Comparison of ENCODE assay signal across 17 cellular contexts in the genomic region with DNA sequence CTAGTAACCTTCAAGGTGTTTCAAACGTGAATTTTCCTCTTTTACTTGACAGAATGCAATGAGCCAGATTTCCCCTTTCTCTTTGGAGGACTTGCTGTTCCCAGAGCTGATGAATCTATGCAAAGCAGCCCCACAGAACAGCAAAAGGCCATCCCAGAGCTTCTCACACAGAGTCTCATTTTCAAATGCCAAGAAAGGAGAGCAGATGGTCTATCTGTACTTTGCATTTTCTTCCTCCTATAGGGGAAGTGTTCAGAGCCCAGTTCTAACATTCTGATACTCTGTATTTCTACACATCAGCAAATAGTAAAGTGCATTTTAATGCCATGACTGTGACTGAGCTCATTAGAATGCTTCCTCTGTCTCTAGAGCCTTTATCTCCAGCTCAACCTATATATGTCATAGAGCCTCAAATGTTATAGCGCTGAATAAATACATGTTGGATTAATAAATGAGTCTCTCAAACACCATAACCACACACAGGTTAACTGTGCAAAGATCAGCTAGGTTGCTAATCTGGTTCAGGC.
DNase-seq lines count a peak whose midpoint lies in the region; ATAC-seq and TF ChIP-seq lines count a peak whose summit lies in the region.
"Had no signal": no experiment of that assay in that cellular context is flagged by ENCODE, and none has a peak within 500 bp of the region (broad histone marks: within the 10 kb centered on the region; RNA-seq: fewer than 3 reads in every experiment).

No MANE protein-coding gene starts in this region.

- H3K9ac ChIP-seq in mesenchymal stem cell (ENCODE audit: low read length), result no peak overlapping the region
- H3K9ac ChIP-seq: BLaER1 treated with 17β-estradiol and CSF1 and Interleukin-3, amounts not matched to agents 10 nM and 100 nM; GM23248 had no signal

- no peak overlapping the region for H2BK5ac ChIP-seq in mesenchymal stem cell (ENCODE audit: low read depth, low read length, poor library complexity, severe bottlenecking)

- no peaks in the 10 kb centered on the region for H3K9me3 ChIP-seq in RWPE2 (ENCODE audit: severe bottlenecking)
- H3K9me3 ChIP-seq in mesenchymal stem cell (ENCODE audit: control insufficient read depth, low read length), result no peaks in the 10 kb centered on the region
- H3K9me3 ChIP-seq in ascending aorta, result no peaks in the 10 kb centered on the region

- no peak overlapping the region for H2BK12ac ChIP-seq in mesenchymal stem cell (ENCODE audit: low read length in 2 of 2)

- H4K20me1 ChIP-seq in GM23338 (replicated peaks; ENCODE audit: insufficient read depth), result no peaks in the 10 kb centered on the region
- H4K20me1 ChIP-seq: BLaER1 treated with 17β-estradiol and CSF1 and Interleukin-3, amounts not matched to agents 10 nM and 100 nM had no signal

- DNase-seq in GM23338 (ENCODE audit: low spot score), result no peak
- DNase-seq in RWPE2 (ENCODE audit: low spot score), result no peak
- peak; percentile 12 for DNase-seq in mesenchymal stem cell
- DNase-seq in pons (ENCODE audit: low spot score), result peak; percentile 42
- no peak for DNase-seq in cerebellar cortex (ENCODE audit: low spot score)
- no peak for DNase-seq in ascending aorta (ENCODE audit: low spot score in 2 of 2)
- DNase-seq in activated naive CD4-positive, alpha-beta T cell treated with anti-CD3 and anti-CD28 coated beads, Interleukin-2, amount 50 U/mL, for 72 hours (ENCODE audit: low spot score in 2 of 2), result no peak
- DNase-seq: CD8-positive, alpha-beta T cell; DMS79 treated with DMSO at 0.1 percent for 48 hours; GM23248; HCEC 1CT; NCI-H1092 treated with DMSO at 0.1 percent for 48 hours; NCI-H2081 treated with DMSO at 0.1 percent for 48 hours; NCI-H774; PC-9 had no signal

- H3K4me2 ChIP-seq in GM23338 (no peak overlapping the region), mesenchymal stem cell (ENCODE audit: low read length, poor library complexity, severe bottlenecking) (no peak overlapping the region)
- H3K4me2 ChIP-seq: BLaER1 treated with 17β-estradiol and CSF1 and Interleukin-3, amounts not matched to agents 10 nM and 100 nM; PC-9 had no signal

- H3K36me3 ChIP-seq in GM23338 (ENCODE audit: insufficient read depth), result no peaks in the 10 kb centered on the region
- H3K36me3 ChIP-seq in RWPE2 (ENCODE audit: low read depth), result no peaks in the 10 kb centered on the region
- H3K36me3 ChIP-seq in mesenchymal stem cell (ENCODE audit: control insufficient read depth in 1 of 2, insufficient read depth in 2 of 2, low read depth in 1 of 2, low read length in 2 of 2), result no peaks in the 10 kb centered on the region
- no peaks in the 10 kb centered on the region for H3K36me3 ChIP-seq in ascending aorta
- H3K36me3 ChIP-seq: BLaER1 treated with 17β-estradiol and CSF1 and Interleukin-3, amounts not matched to agents 10 nM and 100 nM had no signal

- H2AFZ ChIP-seq in GM23338 (peak overlapping the region; percentile 53; the same call in 1 of the 2 replicates), mesenchymal stem cell (ENCODE audit: low read depth, low read length) (no peak overlapping the region)
- H2AFZ ChIP-seq: GM23248, PC-9 had no signal

- no peak overlapping the region for H3K4me3 ChIP-seq in GM23338
- no peak overlapping the region for H3K4me3 ChIP-seq in RWPE2 (ENCODE audit: severe bottlenecking)
- H3K4me3 ChIP-seq in mesenchymal stem cell (ENCODE audit: insufficient read depth in 1 of 2, low read depth in 1 of 2, low read length in 2 of 2), result no peak overlapping the region
- no peak overlapping the region for H3K4me3 ChIP-seq in ascending aorta
- H3K4me3 ChIP-seq: BLaER1 treated with 17β-estradiol and CSF1 and Interleukin-3, amounts not matched to agents 10 nM and 100 nM; GM23248; PC-9 had no signal

- no peak overlapping the region for H3K14ac ChIP-seq in mesenchymal stem cell (ENCODE audit: low read length in 2 of 2)

- H3K4me1 ChIP-seq in GM23338 (ENCODE audit: insufficient read depth) (no peaks in the 10 kb centered on the region), RWPE2 (ENCODE audit: insufficient read depth, poor library complexity, severe bottlenecking) (no peaks in the 10 kb centered on the region), mesenchymal stem cell (ENCODE audit: control insufficient read depth, insufficient read depth, low read depth, low read length) (no peaks in the 10 kb centered on the region), ascending aorta (no peaks in the 10 kb centered on the region)

- TF ChIP-seq CTCF in GM23338 (conservative IDR thresholded peaks at IDR 0.05; ENCODE audit: low read depth in 2 of 2), result no peak
- TF ChIP-seq CTCF in RWPE2 (IDR thresholded peaks at IDR 0.05; ENCODE audit: poor library complexity, severe bottlenecking), result no peak
- no peak for TF ChIP-seq CTCF in ascending aorta (IDR thresholded peaks at IDR 0.05)

- peaks cover 3% of the 10 kb centered on the region; the same call in 1 of the 2 replicates for H3K9me2 ChIP-seq in GM23338 (ENCODE audit: insufficient read depth)

- H3K27ac ChIP-seq in GM23338 (ENCODE audit: low read depth) (no peak overlapping the region), RWPE2 (ENCODE audit: poor library complexity, severe bottlenecking) (no peak overlapping the region), mesenchymal stem cell (ENCODE audit: low read length, poor library complexity, severe bottlenecking) (no peak overlapping the region), ascending aorta (no peak overlapping the region)
- H3K27ac ChIP-seq: BLaER1 treated with 17β-estradiol and CSF1 and Interleukin-3, amounts not matched to agents 10 nM and 100 nM; GM23248; PC-9; RWPE1 had no signal

- no peak overlapping the region for H2BK120ac ChIP-seq in mesenchymal stem cell (ENCODE audit: low read depth, low read length)

- no peaks in the 10 kb centered on the region for H3K79me2 ChIP-seq in GM23338 (replicated peaks; ENCODE audit: insufficient read depth)

- H3K27me3 ChIP-seq in GM23338 (ENCODE audit: insufficient read depth) (no peaks in the 10 kb centered on the region), RWPE2 (ENCODE audit: insufficient read depth, poor library complexity, severe bottlenecking) (no peaks in the 10 kb centered on the region), mesenchymal stem cell (ENCODE audit: control insufficient read depth in 1 of 2, insufficient read depth in 1 of 2, low read length in 2 of 2) (peaks cover 0 to 5% of the 10 kb centered on the region in 2 experiments), ascending aorta (no peaks in the 10 kb centered on the region)
- H3K27me3 ChIP-seq: BLaER1 treated with 17β-estradiol and CSF1 and Interleukin-3, amounts not matched to agents 10 nM and 100 nM had no signal

- peaks cover 5% of the 10 kb centered on the region; the same call in 2 of the 3 replicates for H3K4me1 Mint-ChIP-seq in GM23338

- no peak for ATAC-seq in GM23338
- ATAC-seq in RWPE2 (ENCODE audit: low read depth), result 0 out of 3 replicates have a peak, but pooled peaks have one; percentile 25
- ATAC-seq in activated naive CD4-positive, alpha-beta T cell treated with anti-CD3 and anti-CD28 coated beads, Interleukin-2, amount 50 U/mL, for 72 hours, result no peak
- ATAC-seq: CD8-positive, alpha-beta T cell had no signal

- no peaks in the 10 kb centered on the region for H3K27me3 Mint-ChIP-seq in GM23338 (ENCODE audit: insufficient read depth, low read depth, poor library complexity)

- H2AK5ac ChIP-seq in mesenchymal stem cell (ENCODE audit: low read length, severe bottlenecking), result no peak overlapping the region

- H2BK15ac ChIP-seq in mesenchymal stem cell (ENCODE audit: low read depth, poor library complexity, severe bottlenecking), result no peak overlapping the region

- no peaks in the 10 kb centered on the region for H3K79me1 ChIP-seq in mesenchymal stem cell (replicated peaks; ENCODE audit: low read length, poor library complexity, severe bottlenecking)

- 32% methylated on average over 1 of the region's 2 CpGs for WGBS in mesenchymal stem cell

- no peak overlapping the region; the same call in 1 of the 2 replicates for H3K27ac Mint-ChIP-seq in GM23338
- no peak overlapping the region for H3K27ac Mint-ChIP-seq in activated naive CD4-positive, alpha-beta T cell treated with anti-CD3 and anti-CD28 coated beads, Interleukin-2, amount 50 U/mL, for 72 hours
- H3K27ac Mint-ChIP-seq: CD8-positive, alpha-beta T cell had no signal

- intact Hi-C loops in ascending aorta (cut with DNase I), result no loop called here

- H3K4ac ChIP-seq in mesenchymal stem cell (ENCODE audit: low read depth in 1 of 2, low read length in 2 of 2), result no peak overlapping the region

- no peak overlapping the region for H3K18ac ChIP-seq in mesenchymal stem cell (ENCODE audit: low read depth in 1 of 2, low read length in 2 of 2)

- no peak overlapping the region for H3K23ac ChIP-seq in mesenchymal stem cell (ENCODE audit: low read length in 2 of 2)

- no peaks in the 10 kb centered on the region for H3F3A ChIP-seq in GM23338 (replicated peaks; ENCODE audit: low read depth)

- no peak overlapping the region for H4K8ac ChIP-seq in mesenchymal stem cell (ENCODE audit: low read length)

- H3K36me3 Mint-ChIP-seq in GM23338 (ENCODE audit: low read depth), result peaks cover 3% of the 10 kb centered on the region; the same call in 2 of the 3 replicates
- H3K36me3 Mint-ChIP-seq in activated naive CD4-positive, alpha-beta T cell treated with anti-CD3 and anti-CD28 coated beads, Interleukin-2, amount 50 U/mL, for 72 hours, result no peaks in the 10 kb centered on the region
- H3K36me3 Mint-ChIP-seq: CD8-positive, alpha-beta T cell had no signal

- no peaks in the 10 kb centered on the region; the same call in 2 of the 3 replicates for H3K9me3 Mint-ChIP-seq in GM23338
- no peaks in the 10 kb centered on the region for H3K9me3 Mint-ChIP-seq in activated naive CD4-positive, alpha-beta T cell treated with anti-CD3 and anti-CD28 coated beads, Interleukin-2, amount 50 U/mL, for 72 hours
- H3K9me3 Mint-ChIP-seq: CD8-positive, alpha-beta T cell had no signal

- no peak overlapping the region for H4K91ac ChIP-seq in mesenchymal stem cell (ENCODE audit: low read length)

- no peak overlapping the region for H3K4me3 Mint-ChIP-seq in GM23338
- H3K4me3 Mint-ChIP-seq: CD8-positive, alpha-beta T cell had no signal

TF ChIP-seq in GM23338, 12 proteins besides CTCF, POLR2A, EP300 and RAD21 (continues in another document):
- TF ChIP-seq, protein P1, sequence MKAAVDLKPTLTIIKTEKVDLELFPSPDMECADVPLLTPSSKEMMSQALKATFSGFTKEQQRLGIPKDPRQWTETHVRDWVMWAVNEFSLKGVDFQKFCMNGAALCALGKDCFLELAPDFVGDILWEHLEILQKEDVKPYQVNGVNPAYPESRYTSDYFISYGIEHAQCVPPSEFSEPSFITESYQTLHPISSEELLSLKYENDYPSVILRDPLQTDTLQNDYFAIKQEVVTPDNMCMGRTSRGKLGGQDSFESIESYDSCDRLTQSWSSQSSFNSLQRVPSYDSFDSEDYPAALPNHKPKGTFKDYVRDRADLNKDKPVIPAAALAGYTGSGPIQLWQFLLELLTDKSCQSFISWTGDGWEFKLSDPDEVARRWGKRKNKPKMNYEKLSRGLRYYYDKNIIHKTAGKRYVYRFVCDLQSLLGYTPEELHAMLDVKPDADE (IDR thresholded peaks at IDR 0.05), result no peak
- TF ChIP-seq STAT1 (IDR thresholded peaks at IDR 0.05; ENCODE audit: unreplicated experiment) (no peak), ZNF331 (CRISPR knock-in tag; IDR thresholded peaks at IDR 0.05; ENCODE audit: low read depth) (no peak), NANOG (IDR thresholded peaks at IDR 0.05; ENCODE audit: borderline replicate concordance) (no peak), ZNF114 (CRISPR knock-in tag; IDR thresholded peaks at IDR 0.05) (no peak)

Comparison
In these comparisons a context has a peak if more than half of its experiments do, and no peak if none do; other contexts are left out.
1. DNase-seq: peak in mesenchymal stem cell (single experiment) and pons (single experiment); none in GM23338 (single experiment), RWPE2 (single experiment), cerebellar cortex (single experiment), ascending aorta (0 of 2) and activated naive CD4-positive, alpha-beta T cell treated with anti-CD3 and anti-CD28 coated beads, Interleukin-2, amount 50 U/mL, for 72 hours (0 of 2).